In genomic region chr7:4782333-4783291, GRCh38 we compare ENCODE assay signal across 35 cellular contexts.
"Had no signal": no experiment of that assay in that cellular context is flagged by ENCODE, and none has a peak within 500 bp of the region (broad histone marks: within the 10 kb centered on the region; RNA-seq: fewer than 3 reads in every experiment).

No MANE protein-coding gene starts in this region.

- H3K27ac Mint-ChIP-seq: activated CD4-positive, alpha-beta T cell treated with anti-CD3 and anti-CD28 coated beads, Interleukin-2, amount 10 ng/mL, durations not matched to agents 24 days and 14 days; activated CD8-positive, alpha-beta T cell treated with anti-CD3 and anti-CD28 coated beads, Interleukin-2, amount 10 ng/mL, durations not matched to agents 7 days and 5 days; activated naive CD4-positive, alpha-beta T cell treated with anti-CD3 and anti-CD28 coated beads, Interleukin-2, amount 50 U/mL, for 24 hours; activated naive CD8-positive, alpha-beta T cell treated with anti-CD3 and anti-CD28 coated beads, Interleukin-2, amount 10 ng/mL, durations not matched to agents 7 days and 5 days; activated T-cell treated with anti-CD3 and anti-CD28 coated beads, Interleukin-2, amount 50 U/mL, for 24 hours; activated T-helper 2 cell treated with anti-CD3 and anti-CD28 coated beads, Interferon-gamma antibody, Interleukin-2, Interleukin-4, amounts not matched to agents 10 μg/mL and 5 μg/mL and 100 μg/mL, durations not matched to agents 14 hours and 24 hours and 36 hours; brain; IgD-negative memory B cell had no signal

- DNase-seq: activated CD4-positive, alpha-beta T cell treated with anti-CD3 and anti-CD28 coated beads, Interleukin-2, amount 10 ng/mL, durations not matched to agents 24 days and 14 days; activated CD4-positive, alpha-beta T cell treated with anti-CD3 and anti-CD28 coated beads, Interleukin-2, amount 50 U/mL, for 48 hours; activated CD8-positive, alpha-beta T cell treated with anti-CD3 and anti-CD28 coated beads, Interleukin-2, amount 10 ng/mL, durations not matched to agents 7 days and 5 days; activated gamma-delta T cell; activated naive CD4-positive, alpha-beta T cell treated with Interleukin-2 at 50 U/mL for 16 hours; activated naive CD8-positive, alpha-beta T cell treated with anti-CD3 and anti-CD28 coated beads, Interleukin-2, amount 10 ng/mL, durations not matched to agents 7 days and 5 days; activated T-cell treated with anti-CD3 and anti-CD28 coated beads, Interleukin-2, amount 50 U/mL, for 24 hours; central memory CD4-positive, alpha-beta T cell; Kasumi-1; KG1; MG63; NCI-H1048; NCI-H1105 treated with DMSO at 0.1 percent for 48 hours; NCI-H1436; NCI-H1694; NCI-H2029 treated with DMSO at 0.1 percent for 48 hours; NCI-H2107; NCI-H2171; NCI-H510A; NCI-H526; NCI-H748 treated with DMSO at 0.1 percent for 48 hours; NK-92 treated with Interleukin-12 subunit alpha and Interleukin-12 subunit beta, amount 100 ng/mL, for 24 hours; PC-3; Peyer's patch; RPMI8226; SIG-M5; SW 1271; T-helper 1 cell; T-helper 2 cell; T-helper 9 cell; WERI-Rb-1 had no signal

- H3K4me1 ChIP-seq: Peyer's patch had no signal

- ATAC-seq: activated CD8-positive, alpha-beta T cell treated with anti-CD3 and anti-CD28 coated beads, Interleukin-2, amount 10 ng/mL, durations not matched to agents 7 days and 5 days; PC-3 had no signal

- H3K9me3 ChIP-seq: MG63, Peyer's patch had no signal

- H3K9me3 Mint-ChIP-seq: activated CD4-positive, alpha-beta T cell treated with anti-CD3 and anti-CD28 coated beads, Interleukin-2, amount 10 ng/mL, durations not matched to agents 24 days and 14 days; activated naive CD4-positive, alpha-beta T cell treated with anti-CD3 and anti-CD28 coated beads, Interleukin-2, amount 50 U/mL, for 24 hours; activated naive CD8-positive, alpha-beta T cell treated with anti-CD3 and anti-CD28 coated beads, Interleukin-2, amount 10 ng/mL, durations not matched to agents 7 days and 5 days; activated T-cell treated with anti-CD3 and anti-CD28 coated beads, Interleukin-2, amount 50 U/mL, for 24 hours; activated T-helper 2 cell treated with anti-CD3 and anti-CD28 coated beads, Interferon-gamma antibody, Interleukin-2, Interleukin-4, amounts not matched to agents 10 μg/mL and 5 μg/mL and 100 μg/mL, durations not matched to agents 14 hours and 24 hours and 36 hours; brain; IgD-negative memory B cell had no signal

- H3K27ac ChIP-seq: Peyer's patch, WERI-Rb-1 had no signal

- H3K27me3 ChIP-seq: MG63, Peyer's patch had no signal

- H3K27me3 Mint-ChIP-seq: activated CD4-positive, alpha-beta T cell treated with anti-CD3 and anti-CD28 coated beads, Interleukin-2, amount 10 ng/mL, durations not matched to agents 24 days and 14 days; activated naive CD4-positive, alpha-beta T cell treated with anti-CD3 and anti-CD28 coated beads, Interleukin-2, amount 50 U/mL, for 24 hours; activated naive CD8-positive, alpha-beta T cell treated with anti-CD3 and anti-CD28 coated beads, Interleukin-2, amount 10 ng/mL, durations not matched to agents 7 days and 5 days; activated T-cell treated with anti-CD3 and anti-CD28 coated beads, Interleukin-2, amount 50 U/mL, for 24 hours; IgD-negative memory B cell had no signal

- H3K4me3 ChIP-seq: MG63, Peyer's patch had no signal

- H3K4me3 Mint-ChIP-seq: activated CD4-positive, alpha-beta T cell treated with anti-CD3 and anti-CD28 coated beads, Interleukin-2, amount 10 ng/mL, durations not matched to agents 24 days and 14 days; activated CD8-positive, alpha-beta T cell treated with anti-CD3 and anti-CD28 coated beads, Interleukin-2, amount 10 ng/mL, durations not matched to agents 7 days and 5 days; activated naive CD4-positive, alpha-beta T cell treated with anti-CD3 and anti-CD28 coated beads, Interleukin-2, amount 50 U/mL, for 24 hours; activated naive CD8-positive, alpha-beta T cell treated with anti-CD3 and anti-CD28 coated beads, Interleukin-2, amount 10 ng/mL, durations not matched to agents 7 days and 5 days; activated T-cell treated with anti-CD3 and anti-CD28 coated beads, Interleukin-2, amount 50 U/mL, for 24 hours; brain; IgD-negative memory B cell had no signal
